In the genomic region with DNA sequence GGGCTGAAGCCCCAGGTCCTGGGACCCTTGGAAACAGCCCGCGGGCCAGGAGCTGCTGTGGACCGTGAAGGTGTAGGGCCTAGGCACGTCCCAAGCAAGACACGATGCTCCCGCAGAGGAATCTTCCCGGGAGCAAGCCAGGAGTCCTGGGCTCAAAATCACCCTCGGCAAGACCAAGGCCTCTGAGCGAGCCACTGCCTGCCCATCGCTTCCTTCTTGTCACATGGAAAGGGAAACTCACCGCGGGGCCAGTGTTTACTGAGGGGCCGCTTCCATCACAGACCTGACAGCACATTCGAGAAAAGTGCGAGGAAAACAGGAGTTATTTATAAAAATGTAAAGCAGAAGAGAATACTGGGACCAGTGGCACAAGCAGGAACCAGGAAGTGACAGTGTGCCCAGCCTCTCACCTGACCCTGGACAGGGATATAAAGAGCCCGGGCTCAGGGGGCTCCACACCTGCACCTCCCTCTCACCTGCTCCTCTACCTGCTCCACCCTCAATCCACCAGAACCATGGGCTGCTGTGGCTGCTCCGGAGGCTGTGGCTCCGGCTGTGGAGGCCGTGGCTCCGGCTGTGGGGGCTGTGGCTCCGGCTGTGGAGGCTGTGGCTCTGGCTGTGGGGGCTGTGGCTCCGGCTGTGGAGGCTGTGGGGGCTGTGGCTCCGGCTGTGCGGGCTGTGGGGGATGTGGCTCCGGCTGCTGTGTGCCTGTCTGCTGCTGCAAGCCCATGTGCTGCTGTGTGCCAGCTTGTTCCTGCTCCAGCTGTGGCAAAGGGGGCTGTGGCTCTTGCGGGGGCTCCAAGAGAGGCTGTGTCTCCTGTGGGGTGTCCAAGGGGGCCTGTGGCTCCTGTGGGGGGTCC, we compare ENCODE assay signal across 18 cellular contexts. TPM values are rescaled to one million over a fixed set of nuclear protein-coding genes. Genes with fewer than 3 reads are reported as not detected.
"Had no signal": no experiment of that assay in that cellular context is flagged by ENCODE, and none has a peak within 500 bp of the region (broad histone marks: within the 10 kb centered on the region; RNA-seq: fewer than 3 reads in every experiment).

A gene with protein sequence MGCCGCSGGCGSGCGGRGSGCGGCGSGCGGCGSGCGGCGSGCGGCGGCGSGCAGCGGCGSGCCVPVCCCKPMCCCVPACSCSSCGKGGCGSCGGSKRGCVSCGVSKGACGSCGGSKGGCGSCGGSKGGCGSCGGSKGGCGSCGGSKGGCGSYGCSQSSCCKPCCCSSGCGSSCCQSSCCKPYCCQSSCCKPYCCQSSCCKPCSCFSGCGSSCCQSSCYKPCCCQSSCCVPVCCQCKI (plus strand): TSS at position 450 of the 860 bp plus-strand sequence. CDS start 66 bp downstream, at position 516.

- H3K9me3 Mint-ChIP-seq: activated B cell treated with CpG ODN at 0.5 μM for 24 hours; activated CD4-positive, alpha-beta memory T cell treated with anti-CD3 and anti-CD28 coated beads, Interleukin-2, amount 10 ng/mL, durations not matched to agents 7 days and 5 days; activated naive CD8-positive, alpha-beta T cell treated with anti-CD3 and anti-CD28 coated beads for 36 hours; dendritic cell treated with granulocyte-macrophage colony-stimulating factor and Interleukin-4, amounts not matched to agents 40 ng/mL and 50 ng/mL, for 4 days had no signal

- H3K27ac Mint-ChIP-seq: activated B cell treated with CpG ODN at 0.5 μM for 24 hours; activated CD4-positive, alpha-beta memory T cell treated with anti-CD3 and anti-CD28 coated beads, Interleukin-2, amount 10 ng/mL, durations not matched to agents 7 days and 5 days; activated CD8-positive, alpha-beta memory T cell treated with anti-CD3 and anti-CD28 coated beads, Interleukin-2, amount 10 ng/mL, durations not matched to agents 7 days and 5 days; activated naive CD8-positive, alpha-beta T cell treated with anti-CD3 and anti-CD28 coated beads for 36 hours; dendritic cell treated with granulocyte-macrophage colony-stimulating factor and Interleukin-4, amounts not matched to agents 40 ng/mL and 50 ng/mL, for 4 days had no signal

- H3K27ac ChIP-seq: gastrocnemius medialis, left ventricle myocardium inferior, neutrophil, parathyroid adenoma, sigmoid colon had no signal

- H3K4me1 ChIP-seq: gastrocnemius medialis, parathyroid adenoma, sigmoid colon had no signal

- H3K4me3 Mint-ChIP-seq: activated B cell treated with CpG ODN at 0.5 μM for 24 hours; activated CD4-positive, alpha-beta memory T cell treated with anti-CD3 and anti-CD28 coated beads, Interleukin-2, amount 10 ng/mL, durations not matched to agents 7 days and 5 days; activated CD8-positive, alpha-beta memory T cell treated with anti-CD3 and anti-CD28 coated beads, Interleukin-2, amount 10 ng/mL, durations not matched to agents 7 days and 5 days; activated naive CD8-positive, alpha-beta T cell treated with anti-CD3 and anti-CD28 coated beads for 36 hours; dendritic cell treated with granulocyte-macrophage colony-stimulating factor and Interleukin-4, amounts not matched to agents 40 ng/mL and 50 ng/mL, for 4 days had no signal

- H3K9me3 ChIP-seq: gastrocnemius medialis, left ventricle myocardium inferior, neutrophil, sigmoid colon had no signal

- H3K36me3 Mint-ChIP-seq: activated CD8-positive, alpha-beta memory T cell treated with anti-CD3 and anti-CD28 coated beads, Interleukin-2, amount 10 ng/mL, durations not matched to agents 7 days and 5 days; activated naive CD8-positive, alpha-beta T cell treated with anti-CD3 and anti-CD28 coated beads for 36 hours; naive thymus-derived CD4-positive, alpha-beta T cell had no signal

- H3K36me3 ChIP-seq: gastrocnemius medialis, left ventricle myocardium inferior, neutrophil, sigmoid colon had no signal

- H3K4me3 ChIP-seq: gastrocnemius medialis, left ventricle myocardium inferior, sigmoid colon had no signal

- H2AFZ ChIP-seq: parathyroid adenoma had no signal

- H3K9ac ChIP-seq: parathyroid adenoma had no signal

- DNase-seq: amniotic stem cell, left ventricle myocardium inferior, mammary epithelial cell, sigmoid colon had no signal

RNA-seq across cellular contexts. Expression of the gene that starts here (rescaled TPM):
- total RNA-seq: activated B cell treated with CpG ODN at 0.5 μM for 24 hours; activated CD4-positive, alpha-beta memory T cell treated with anti-CD3 and anti-CD28 coated beads, Interleukin-2, amount 10 ng/mL, durations not matched to agents 7 days and 5 days; activated CD8-positive, alpha-beta memory T cell treated with anti-CD3 and anti-CD28 coated beads, Interleukin-2, amount 10 ng/mL, durations not matched to agents 7 days and 5 days; activated naive CD8-positive, alpha-beta T cell treated with anti-CD3 and anti-CD28 coated beads for 36 hours; cerebellum; esophagus mucosa; gastrocnemius medialis; kidney epithelial cell; left ventricle myocardium inferior; mammary epithelial cell; naive thymus-derived CD4-positive, alpha-beta T cell; sigmoid colon; urinary bladder had no signal
- polyA plus RNA-seq: mammary epithelial cell; naive thymus-derived CD4-positive, alpha-beta T cell; thymus; urinary bladder had no signal
